1 cellular context compared by ENCODE assay signal in the genomic region with DNA sequence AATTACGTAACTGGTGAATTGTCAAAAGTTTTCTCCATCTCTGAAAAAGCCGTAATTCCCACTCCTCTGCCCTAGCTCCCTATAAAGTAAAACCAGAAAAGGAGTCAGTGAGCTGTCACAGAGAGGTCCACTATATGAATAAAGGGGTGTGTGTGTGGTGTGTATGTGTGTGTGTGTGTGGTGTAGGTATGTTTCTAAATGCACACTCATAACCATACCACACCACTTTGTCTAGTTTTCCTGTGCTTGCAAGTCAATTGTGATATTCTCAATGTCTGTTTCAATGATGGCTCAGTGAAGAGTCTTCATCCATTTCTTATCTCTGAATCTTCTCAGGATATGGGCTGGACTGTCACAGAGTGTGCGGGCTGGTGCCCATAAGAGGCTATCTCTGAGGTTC.
TF ChIP-seq lines count a peak whose summit lies in the region.

No MANE protein-coding gene starts in this region.

TF ChIP-seq in GM12878, 131 proteins besides CTCF, POLR2A, EP300 and RAD21:
- TF ChIP-seq NFYA (IDR thresholded peaks at IDR 0.05; ENCODE audit: borderline replicate concordance, low read depth, low read length), result no peak
- TF ChIP-seq RB1 (IDR thresholded peaks at IDR 0.05; ENCODE audit: borderline replicate concordance), result no peak
- no peak for TF ChIP-seq POU2F2 (IDR thresholded peaks at IDR 0.05; ENCODE audit: borderline replicate concordance, low read depth, low read length)
- no peak for TF ChIP-seq SIX5 (IDR thresholded peaks at IDR 0.05; ENCODE audit: low read depth, low read length, severe bottlenecking)
- no peak for TF ChIP-seq SREBF2 (IDR thresholded peaks at IDR 0.05; ENCODE audit: low read length)
- no peak for TF ChIP-seq CREM (IDR thresholded peaks at IDR 0.05; ENCODE audit: low read depth)
- no peak for TF ChIP-seq GABPA (IDR thresholded peaks at IDR 0.05; ENCODE audit: low read depth)
- TF ChIP-seq IKZF2 (IDR thresholded peaks at IDR 0.05), result no peak
- TF ChIP-seq, protein P1, sequence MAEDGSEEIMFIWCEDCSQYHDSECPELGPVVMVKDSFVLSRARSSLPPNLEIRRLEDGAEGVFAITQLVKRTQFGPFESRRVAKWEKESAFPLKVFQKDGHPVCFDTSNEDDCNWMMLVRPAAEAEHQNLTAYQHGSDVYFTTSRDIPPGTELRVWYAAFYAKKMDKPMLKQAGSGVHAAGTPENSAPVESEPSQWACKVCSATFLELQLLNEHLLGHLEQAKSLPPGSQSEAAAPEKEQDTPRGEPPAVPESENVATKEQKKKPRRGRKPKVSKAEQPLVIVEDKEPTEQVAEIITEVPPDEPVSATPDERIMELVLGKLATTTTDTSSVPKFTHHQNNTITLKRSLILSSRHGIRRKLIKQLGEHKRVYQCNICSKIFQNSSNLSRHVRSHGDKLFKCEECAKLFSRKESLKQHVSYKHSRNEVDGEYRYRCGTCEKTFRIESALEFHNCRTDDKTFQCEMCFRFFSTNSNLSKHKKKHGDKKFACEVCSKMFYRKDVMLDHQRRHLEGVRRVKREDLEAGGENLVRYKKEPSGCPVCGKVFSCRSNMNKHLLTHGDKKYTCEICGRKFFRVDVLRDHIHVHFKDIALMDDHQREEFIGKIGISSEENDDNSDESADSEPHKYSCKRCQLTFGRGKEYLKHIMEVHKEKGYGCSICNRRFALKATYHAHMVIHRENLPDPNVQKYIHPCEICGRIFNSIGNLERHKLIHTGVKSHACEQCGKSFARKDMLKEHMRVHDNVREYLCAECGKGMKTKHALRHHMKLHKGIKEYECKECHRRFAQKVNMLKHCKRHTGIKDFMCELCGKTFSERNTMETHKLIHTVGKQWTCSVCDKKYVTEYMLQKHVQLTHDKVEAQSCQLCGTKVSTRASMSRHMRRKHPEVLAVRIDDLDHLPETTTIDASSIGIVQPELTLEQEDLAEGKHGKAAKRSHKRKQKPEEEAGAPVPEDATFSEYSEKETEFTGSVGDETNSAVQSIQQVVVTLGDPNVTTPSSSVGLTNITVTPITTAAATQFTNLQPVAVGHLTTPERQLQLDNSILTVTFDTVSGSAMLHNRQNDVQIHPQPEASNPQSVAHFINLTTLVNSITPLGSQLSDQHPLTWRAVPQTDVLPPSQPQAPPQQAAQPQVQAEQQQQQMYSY (CRISPR knock-in tag; IDR thresholded peaks at IDR 0.05), result no peak
- no peak for TF ChIP-seq GATAD2B (conservative IDR thresholded peaks at IDR 0.05; ENCODE audit: low read depth)
- no peak for TF ChIP-seq FOS (IDR thresholded peaks at IDR 0.05; ENCODE audit: borderline replicate concordance, extremely low read depth, insufficient read length)
